In genomic region chr3:172101107-172101506, GRCh38 we compare ENCODE assay signal across 1 cellular context.
A peak's percentile ranks its signal among the peaks of the same experiment; 100 is the strongest.
TF ChIP-seq lines count a peak whose summit lies in the region.

No MANE protein-coding gene starts in this region.

TF ChIP-seq in HepG2, 621 proteins besides CTCF, POLR2A, EP300 and RAD21 (continued from another document and continues in another):
- no peak for TF ChIP-seq ZNF256 (CRISPR knock-in tag; conservative IDR thresholded peaks at IDR 0.05)
- peak; percentile 92 for TF ChIP-seq TFAP4 (IDR thresholded peaks at IDR 0.05; ENCODE audit: borderline replicate concordance, low read depth)
- no peak for TF ChIP-seq CHCHD3 (CRISPR knock-in tag; IDR thresholded peaks at IDR 0.05)
- no peak for TF ChIP-seq ZBTB8A (CRISPR knock-in tag; IDR thresholded peaks at IDR 0.05; ENCODE audit: borderline replicate concordance, low read depth)
- no peak for TF ChIP-seq ZNF350 (CRISPR knock-in tag; IDR thresholded peaks at IDR 0.05; ENCODE audit: borderline replicate concordance, low read depth)
- TF ChIP-seq KLF9 (CRISPR knock-in tag; IDR thresholded peaks at IDR 0.05; ENCODE audit: low read depth) = peak; percentile 70; the same call in 1 of the 2 replicates
- TF ChIP-seq CEBPB (IDR thresholded peaks at IDR 0.05; ENCODE audit: borderline replicate concordance, low read depth, low read length) = peak; percentile 72
- peak; percentile 84 for TF ChIP-seq NR2F6 (IDR thresholded peaks at IDR 0.05)
- peak; percentile 76 for TF ChIP-seq NR2F6 (CRISPR knock-in tag; IDR thresholded peaks at IDR 0.05)
- TF ChIP-seq ZNF253 (CRISPR knock-in tag; IDR thresholded peaks at IDR 0.05; ENCODE audit: borderline replicate concordance) = no peak
- TF ChIP-seq FOXM1 (CRISPR knock-in tag; IDR thresholded peaks at IDR 0.05) = no peak
- no peak for TF ChIP-seq HOXD1 (CRISPR knock-in tag; IDR thresholded peaks at IDR 0.05)
- TF ChIP-seq BHLHE40 (IDR thresholded peaks at IDR 0.05; ENCODE audit: low read length) = no peak
- TF ChIP-seq ZNF510 (CRISPR knock-in tag; IDR thresholded peaks at IDR 0.05; ENCODE audit: low read depth) = no peak
- no peak for TF ChIP-seq TOPORS (CRISPR knock-in tag; IDR thresholded peaks at IDR 0.05)
- TF ChIP-seq ZNF10 (CRISPR knock-in tag; IDR thresholded peaks at IDR 0.05; ENCODE audit: borderline replicate concordance, low read depth) = no peak
- no peak for TF ChIP-seq ZNF83 (CRISPR knock-in tag; IDR thresholded peaks at IDR 0.05; ENCODE audit: borderline replicate concordance)
- TF ChIP-seq, protein P1, sequence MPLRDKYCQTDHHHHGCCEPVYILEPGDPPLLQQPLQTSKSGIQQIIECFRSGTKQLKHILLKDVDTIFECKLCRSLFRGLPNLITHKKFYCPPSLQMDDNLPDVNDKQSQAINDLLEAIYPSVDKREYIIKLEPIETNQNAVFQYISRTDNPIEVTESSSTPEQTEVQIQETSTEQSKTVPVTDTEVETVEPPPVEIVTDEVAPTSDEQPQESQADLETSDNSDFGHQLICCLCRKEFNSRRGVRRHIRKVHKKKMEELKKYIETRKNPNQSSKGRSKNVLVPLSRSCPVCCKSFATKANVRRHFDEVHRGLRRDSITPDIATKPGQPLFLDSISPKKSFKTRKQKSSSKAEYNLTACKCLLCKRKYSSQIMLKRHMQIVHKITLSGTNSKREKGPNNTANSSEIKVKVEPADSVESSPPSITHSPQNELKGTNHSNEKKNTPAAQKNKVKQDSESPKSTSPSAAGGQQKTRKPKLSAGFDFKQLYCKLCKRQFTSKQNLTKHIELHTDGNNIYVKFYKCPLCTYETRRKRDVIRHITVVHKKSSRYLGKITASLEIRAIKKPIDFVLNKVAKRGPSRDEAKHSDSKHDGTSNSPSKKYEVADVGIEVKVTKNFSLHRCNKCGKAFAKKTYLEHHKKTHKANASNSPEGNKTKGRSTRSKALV (CRISPR knock-in tag; IDR thresholded peaks at IDR 0.05) = no peak
- TF ChIP-seq ZNF749 (CRISPR knock-in tag; IDR thresholded peaks at IDR 0.05; ENCODE audit: borderline replicate concordance) = no peak
- no peak for TF ChIP-seq TBX3 (IDR thresholded peaks at IDR 0.05; ENCODE audit: borderline replicate concordance)
- TF ChIP-seq ELF3 (CRISPR knock-in tag; IDR thresholded peaks at IDR 0.05) = peak; percentile 69
- peak; percentile 93 for TF ChIP-seq FOXA3 (CRISPR knock-in tag; IDR thresholded peaks at IDR 0.05)
- no peak for TF ChIP-seq ZNF709 (CRISPR knock-in tag; IDR thresholded peaks at IDR 0.05)
- TF ChIP-seq ZBTB43 (CRISPR knock-in tag; conservative IDR thresholded peaks at IDR 0.05) = peak; percentile 93; the same call in 1 of the 2 replicates
- peak; percentile 71; the same call in 1 of the 2 replicates for TF ChIP-seq NCOR1 (IDR thresholded peaks at IDR 0.05; ENCODE audit: borderline replicate concordance, low read length)
- TF ChIP-seq, protein P2, sequence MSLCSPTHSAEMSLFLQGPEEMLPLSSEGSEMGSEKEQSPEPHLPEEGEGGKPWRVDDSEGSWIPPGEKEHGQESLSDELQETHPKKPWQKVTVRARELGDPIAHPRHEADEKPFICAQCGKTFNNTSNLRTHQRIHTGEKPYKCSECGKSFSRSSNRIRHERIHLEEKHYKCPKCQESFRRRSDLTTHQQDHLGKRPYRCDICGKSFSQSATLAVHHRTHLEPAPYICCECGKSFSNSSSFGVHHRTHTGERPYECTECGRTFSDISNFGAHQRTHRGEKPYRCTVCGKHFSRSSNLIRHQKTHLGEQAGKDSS (CRISPR knock-in tag; IDR thresholded peaks at IDR 0.05; ENCODE audit: borderline replicate concordance, low read depth) = no peak
- no peak for TF ChIP-seq CC2D1A (CRISPR knock-in tag; IDR thresholded peaks at IDR 0.05)
- TF ChIP-seq, protein P3, sequence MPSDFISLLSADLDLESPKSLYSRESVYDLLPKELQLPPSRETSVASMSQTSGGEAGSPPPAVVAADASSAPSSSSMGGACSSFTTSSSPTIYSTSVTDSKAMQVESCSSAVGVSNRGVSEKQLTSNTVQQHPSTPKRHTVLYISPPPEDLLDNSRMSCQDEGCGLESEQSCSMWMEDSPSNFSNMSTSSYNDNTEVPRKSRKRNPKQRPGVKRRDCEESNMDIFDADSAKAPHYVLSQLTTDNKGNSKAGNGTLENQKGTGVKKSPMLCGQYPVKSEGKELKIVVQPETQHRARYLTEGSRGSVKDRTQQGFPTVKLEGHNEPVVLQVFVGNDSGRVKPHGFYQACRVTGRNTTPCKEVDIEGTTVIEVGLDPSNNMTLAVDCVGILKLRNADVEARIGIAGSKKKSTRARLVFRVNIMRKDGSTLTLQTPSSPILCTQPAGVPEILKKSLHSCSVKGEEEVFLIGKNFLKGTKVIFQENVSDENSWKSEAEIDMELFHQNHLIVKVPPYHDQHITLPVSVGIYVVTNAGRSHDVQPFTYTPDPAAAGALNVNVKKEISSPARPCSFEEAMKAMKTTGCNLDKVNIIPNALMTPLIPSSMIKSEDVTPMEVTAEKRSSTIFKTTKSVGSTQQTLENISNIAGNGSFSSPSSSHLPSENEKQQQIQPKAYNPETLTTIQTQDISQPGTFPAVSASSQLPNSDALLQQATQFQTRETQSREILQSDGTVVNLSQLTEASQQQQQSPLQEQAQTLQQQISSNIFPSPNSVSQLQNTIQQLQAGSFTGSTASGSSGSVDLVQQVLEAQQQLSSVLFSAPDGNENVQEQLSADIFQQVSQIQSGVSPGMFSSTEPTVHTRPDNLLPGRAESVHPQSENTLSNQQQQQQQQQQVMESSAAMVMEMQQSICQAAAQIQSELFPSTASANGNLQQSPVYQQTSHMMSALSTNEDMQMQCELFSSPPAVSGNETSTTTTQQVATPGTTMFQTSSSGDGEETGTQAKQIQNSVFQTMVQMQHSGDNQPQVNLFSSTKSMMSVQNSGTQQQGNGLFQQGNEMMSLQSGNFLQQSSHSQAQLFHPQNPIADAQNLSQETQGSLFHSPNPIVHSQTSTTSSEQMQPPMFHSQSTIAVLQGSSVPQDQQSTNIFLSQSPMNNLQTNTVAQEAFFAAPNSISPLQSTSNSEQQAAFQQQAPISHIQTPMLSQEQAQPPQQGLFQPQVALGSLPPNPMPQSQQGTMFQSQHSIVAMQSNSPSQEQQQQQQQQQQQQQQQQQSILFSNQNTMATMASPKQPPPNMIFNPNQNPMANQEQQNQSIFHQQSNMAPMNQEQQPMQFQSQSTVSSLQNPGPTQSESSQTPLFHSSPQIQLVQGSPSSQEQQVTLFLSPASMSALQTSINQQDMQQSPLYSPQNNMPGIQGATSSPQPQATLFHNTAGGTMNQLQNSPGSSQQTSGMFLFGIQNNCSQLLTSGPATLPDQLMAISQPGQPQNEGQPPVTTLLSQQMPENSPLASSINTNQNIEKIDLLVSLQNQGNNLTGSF (CRISPR knock-in tag; IDR thresholded peaks at IDR 0.05) = no peak
- no peak for TF ChIP-seq NFYC (CRISPR knock-in tag; IDR thresholded peaks at IDR 0.05)
- TF ChIP-seq ZBTB34 (CRISPR knock-in tag; IDR thresholded peaks at IDR 0.05) = no peak
- peak; percentile 78; the same call in 1 of the 2 replicates for TF ChIP-seq ZKSCAN8 (CRISPR knock-in tag; IDR thresholded peaks at IDR 0.05; ENCODE audit: borderline replicate concordance)
- no peak for TF ChIP-seq ZNF550 (CRISPR knock-in tag; IDR thresholded peaks at IDR 0.05; ENCODE audit: borderline replicate concordance)
- TF ChIP-seq MTA1 (CRISPR knock-in tag; IDR thresholded peaks at IDR 0.05; ENCODE audit: borderline replicate concordance) = no peak
- TF ChIP-seq, protein P4, sequence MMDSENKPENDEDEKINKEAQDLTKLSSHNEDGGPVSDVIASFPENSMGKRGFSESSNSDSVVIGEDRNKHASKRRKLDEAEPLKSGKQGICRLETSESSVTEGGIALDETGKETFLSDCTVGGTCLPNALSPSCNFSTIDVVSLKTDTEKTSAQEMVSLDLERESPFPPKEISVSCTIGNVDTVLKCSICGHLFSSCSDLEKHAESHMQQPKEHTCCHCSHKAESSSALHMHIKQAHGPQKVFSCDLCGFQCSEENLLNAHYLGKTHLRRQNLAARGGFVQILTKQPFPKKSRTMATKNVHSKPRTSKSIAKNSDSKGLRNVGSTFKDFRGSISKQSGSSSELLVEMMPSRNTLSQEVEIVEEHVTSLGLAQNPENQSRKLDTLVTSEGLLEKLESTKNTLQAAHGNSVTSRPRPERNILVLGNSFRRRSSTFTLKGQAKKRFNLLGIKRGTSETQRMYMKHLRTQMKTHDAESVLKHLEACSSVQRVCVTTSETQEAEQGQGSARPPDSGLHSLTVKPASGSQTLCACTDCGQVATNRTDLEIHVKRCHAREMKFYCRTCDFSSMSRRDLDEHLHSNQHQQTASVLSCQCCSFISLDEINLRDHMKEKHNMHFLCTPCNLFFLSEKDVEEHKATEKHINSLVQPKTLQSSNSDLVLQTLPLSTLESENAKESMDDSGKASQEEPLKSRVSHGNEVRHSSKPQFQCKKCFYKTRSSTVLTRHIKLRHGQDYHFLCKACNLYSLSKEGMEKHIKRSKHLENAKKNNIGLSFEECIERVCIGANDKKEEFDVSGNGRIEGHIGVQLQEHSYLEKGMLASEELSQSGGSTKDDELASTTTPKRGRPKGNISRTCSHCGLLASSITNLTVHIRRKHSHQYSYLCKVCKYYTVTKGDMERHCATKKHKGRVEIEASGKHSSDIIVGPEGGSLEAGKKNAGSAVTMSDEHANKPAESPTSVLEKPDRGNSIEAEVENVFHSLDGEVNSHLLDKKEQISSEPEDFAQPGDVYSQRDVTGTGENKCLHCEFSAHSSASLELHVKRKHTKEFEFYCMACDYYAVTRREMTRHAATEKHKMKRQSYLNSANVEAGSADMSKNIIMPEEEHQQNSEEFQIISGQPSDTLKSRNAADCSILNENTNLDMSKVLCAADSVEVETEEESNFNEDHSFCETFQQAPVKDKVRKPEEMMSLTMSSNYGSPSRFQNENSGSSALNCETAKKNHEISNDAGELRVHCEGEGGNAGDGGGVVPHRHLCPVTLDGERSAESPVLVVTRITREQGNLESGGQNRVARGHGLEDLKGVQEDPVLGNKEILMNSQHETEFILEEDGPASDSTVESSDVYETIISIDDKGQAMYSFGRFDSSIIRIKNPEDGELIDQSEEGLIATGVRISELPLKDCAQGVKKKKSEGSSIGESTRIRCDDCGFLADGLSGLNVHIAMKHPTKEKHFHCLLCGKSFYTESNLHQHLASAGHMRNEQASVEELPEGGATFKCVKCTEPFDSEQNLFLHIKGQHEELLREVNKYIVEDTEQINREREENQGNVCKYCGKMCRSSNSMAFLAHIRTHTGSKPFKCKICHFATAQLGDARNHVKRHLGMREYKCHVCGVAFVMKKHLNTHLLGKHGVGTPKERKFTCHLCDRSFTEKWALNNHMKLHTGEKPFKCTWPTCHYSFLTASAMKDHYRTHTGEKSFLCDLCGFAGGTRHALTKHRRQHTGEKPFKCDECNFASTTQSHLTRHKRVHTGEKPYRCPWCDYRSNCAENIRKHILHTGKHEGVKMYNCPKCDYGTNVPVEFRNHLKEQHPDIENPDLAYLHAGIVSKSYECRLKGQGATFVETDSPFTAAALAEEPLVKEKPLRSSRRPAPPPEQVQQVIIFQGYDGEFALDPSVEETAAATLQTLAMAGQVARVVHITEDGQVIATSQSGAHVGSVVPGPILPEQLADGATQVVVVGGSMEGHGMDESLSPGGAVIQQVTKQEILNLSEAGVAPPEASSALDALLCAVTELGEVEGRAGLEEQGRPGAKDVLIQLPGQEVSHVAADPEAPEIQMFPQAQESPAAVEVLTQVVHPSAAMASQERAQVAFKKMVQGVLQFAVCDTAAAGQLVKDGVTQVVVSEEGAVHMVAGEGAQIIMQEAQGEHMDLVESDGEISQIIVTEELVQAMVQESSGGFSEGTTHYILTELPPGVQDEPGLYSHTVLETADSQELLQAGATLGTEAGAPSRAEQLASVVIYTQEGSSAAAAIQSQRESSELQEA (CRISPR knock-in tag; IDR thresholded peaks at IDR 0.05; ENCODE audit: not compliant biosample characterization) = no peak
- TF ChIP-seq RFX5 (IDR thresholded peaks at IDR 0.05; ENCODE audit: low read depth, low read length) = no peak
- no peak for TF ChIP-seq REL (CRISPR knock-in tag; conservative IDR thresholded peaks at IDR 0.05)
- TF ChIP-seq SP140L (CRISPR knock-in tag; IDR thresholded peaks at IDR 0.05; ENCODE audit: borderline replicate concordance) = no peak
- no peak for TF ChIP-seq SPEN (CRISPR knock-in tag; IDR thresholded peaks at IDR 0.05; ENCODE audit: low read depth)
- TF ChIP-seq, protein P5, sequence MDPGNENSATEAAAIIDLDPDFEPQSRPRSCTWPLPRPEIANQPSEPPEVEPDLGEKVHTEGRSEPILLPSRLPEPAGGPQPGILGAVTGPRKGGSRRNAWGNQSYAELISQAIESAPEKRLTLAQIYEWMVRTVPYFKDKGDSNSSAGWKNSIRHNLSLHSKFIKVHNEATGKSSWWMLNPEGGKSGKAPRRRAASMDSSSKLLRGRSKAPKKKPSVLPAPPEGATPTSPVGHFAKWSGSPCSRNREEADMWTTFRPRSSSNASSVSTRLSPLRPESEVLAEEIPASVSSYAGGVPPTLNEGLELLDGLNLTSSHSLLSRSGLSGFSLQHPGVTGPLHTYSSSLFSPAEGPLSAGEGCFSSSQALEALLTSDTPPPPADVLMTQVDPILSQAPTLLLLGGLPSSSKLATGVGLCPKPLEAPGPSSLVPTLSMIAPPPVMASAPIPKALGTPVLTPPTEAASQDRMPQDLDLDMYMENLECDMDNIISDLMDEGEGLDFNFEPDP (CRISPR knock-in tag; conservative IDR thresholded peaks at IDR 0.05) = no peak
- no peak for TF ChIP-seq ZFYVE20 (CRISPR knock-in tag; IDR thresholded peaks at IDR 0.05; ENCODE audit: borderline replicate concordance, low read depth)
- no peak for TF ChIP-seq ZNF713 (CRISPR knock-in tag; IDR thresholded peaks at IDR 0.05)
- no peak for TF ChIP-seq KLF6 (CRISPR knock-in tag; IDR thresholded peaks at IDR 0.05)
- TF ChIP-seq ZNF839 (CRISPR knock-in tag; IDR thresholded peaks at IDR 0.05; ENCODE audit: borderline replicate concordance) = no peak
- TF ChIP-seq ZNF224 (CRISPR knock-in tag; IDR thresholded peaks at IDR 0.05) = no peak
